In the genomic region with DNA sequence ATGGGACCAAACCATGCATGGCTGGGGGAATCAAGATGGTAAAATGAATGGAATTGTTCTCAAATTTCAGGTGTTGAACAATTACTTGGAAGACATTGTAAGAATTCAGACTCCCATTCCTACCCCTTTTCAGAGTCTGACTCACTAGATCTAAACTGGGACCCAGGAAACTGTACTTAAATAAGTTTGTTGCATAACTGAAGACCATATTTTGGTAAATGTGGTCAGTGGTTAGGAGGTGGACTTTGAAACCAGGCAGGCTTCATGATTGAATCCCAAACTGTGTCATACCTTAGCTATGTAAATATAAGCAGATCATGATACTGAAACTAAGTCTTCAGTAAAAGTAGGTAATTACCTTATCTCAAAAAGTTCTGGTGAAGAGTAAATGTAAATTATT, we compare ENCODE assay signal across 14 cellular contexts. TPM values are rescaled to one million over a fixed set of nuclear protein-coding genes. Genes with fewer than 3 reads are reported as not detected.
DNase-seq lines count a peak whose midpoint lies in the region; ATAC-seq and TF ChIP-seq lines count a peak whose summit lies in the region.
"Had no signal": no experiment of that assay in that cellular context is flagged by ENCODE, and none has a peak within 500 bp of the region (broad histone marks: within the 10 kb centered on the region; RNA-seq: fewer than 3 reads in every experiment).

No MANE protein-coding gene starts in this region.

- no peaks in the 10 kb centered on the region for H3K27me3 ChIP-seq in uterus
- no peaks in the 10 kb centered on the region for H3K27me3 ChIP-seq in heart left ventricle

- H3K9me3 ChIP-seq in uterus: no peaks in the 10 kb centered on the region
- H3K9me3 ChIP-seq in heart left ventricle: peaks cover 0 to 15% (median 7%) of the 10 kb centered on the region in 12 donors

- H3K4me1 Mint-ChIP-seq in activated naive CD8-positive, alpha-beta T cell treated with anti-CD3 and anti-CD28 coated beads, Interleukin-2, amount 50 U/mL, for 24 hours: no peaks in the 10 kb centered on the region

- no peak overlapping the region for H3K4me3 Mint-ChIP-seq in activated naive CD8-positive, alpha-beta T cell treated with anti-CD3 and anti-CD28 coated beads, Interleukin-2, amount 50 U/mL, for 24 hours

- no peaks in the 10 kb centered on the region for H3K4me1 ChIP-seq in uterus
- no peaks in the 10 kb centered on the region for H3K4me1 ChIP-seq in heart left ventricle

- no peaks in the 10 kb centered on the region for H3K36me3 ChIP-seq in uterus
- H3K36me3 ChIP-seq in heart left ventricle: no peaks in the 10 kb centered on the region

- no peak overlapping the region for H3K27ac Mint-ChIP-seq in activated naive CD8-positive, alpha-beta T cell treated with anti-CD3 and anti-CD28 coated beads, Interleukin-2, amount 50 U/mL, for 24 hours

- in situ Hi-C loops in astrocyte of the spinal cord (cut with HindIII; ENCODE audit: low sequenced_read_pairs): no loop called here

- TF ChIP-seq POLR2A in uterus (IDR thresholded peaks at IDR 0.05): no peak
- no peak for TF ChIP-seq POLR2A in heart left ventricle (IDR thresholded peaks at IDR 0.05)

- ATAC-seq in GM18508 (IDR thresholded peaks at IDR 0.05; ENCODE audit: insufficient read depth, unreplicated experiment) (peak; percentile 99), GM21576 (IDR thresholded peaks at IDR 0.05; ENCODE audit: unreplicated experiment) (peak; percentile 86), HG03354 (IDR thresholded peaks at IDR 0.05; ENCODE audit: poor library complexity, severe bottlenecking, unreplicated experiment) (peak; percentile 96), heart left ventricle (no peak)
- ATAC-seq in activated naive CD8-positive, alpha-beta T cell treated with anti-CD3 and anti-CD28 coated beads, Interleukin-2, amount 50 U/mL, for 24 hours: no peak
- ATAC-seq: left lobe of liver had no signal

- peaks cover 6% of the 10 kb centered on the region for H3K9me3 Mint-ChIP-seq in activated naive CD8-positive, alpha-beta T cell treated with anti-CD3 and anti-CD28 coated beads, Interleukin-2, amount 50 U/mL, for 24 hours

- DNase-seq in astrocyte of the spinal cord (ENCODE audit: low read depth, low spot score) (peak; percentile 68), mucosa of gallbladder (ENCODE audit: low spot score) (no peak), uterus (no peak), heart left ventricle (no peak)
- DNase-seq in activated naive CD8-positive, alpha-beta T cell treated with anti-CD3 and anti-CD28 coated beads, Interleukin-2, amount 50 U/mL, for 24 hours: no peak
- DNase-seq: activated CD8-positive, alpha-beta memory T cell treated with anti-CD3 and anti-CD28 coated beads, Interleukin-2, amount 50 U/mL, for 4 hours; effector CD8-positive, alpha-beta T cell; EL; KBM-7; SHP77 had no signal

- TF ChIP-seq CTCF in astrocyte of the spinal cord (IDR thresholded peaks at IDR 0.05; ENCODE audit: low read depth, low read length): no peak
- no peak for TF ChIP-seq CTCF in uterus (IDR thresholded peaks at IDR 0.05)
- no peak for TF ChIP-seq CTCF in heart left ventricle (IDR thresholded peaks at IDR 0.05)

- no peaks in the 10 kb centered on the region for H3K27me3 Mint-ChIP-seq in activated naive CD8-positive, alpha-beta T cell treated with anti-CD3 and anti-CD28 coated beads, Interleukin-2, amount 50 U/mL, for 24 hours

- H3K27ac ChIP-seq in uterus (no peak overlapping the region), heart left ventricle (no peak overlapping the region)

- no peak overlapping the region for H3K4me3 ChIP-seq in astrocyte of the spinal cord (ENCODE audit: low read depth, low read length)
- no peak overlapping the region for H3K4me3 ChIP-seq in uterus
- H3K4me3 ChIP-seq in heart left ventricle: no peak overlapping the region

- H3K36me3 Mint-ChIP-seq in activated naive CD8-positive, alpha-beta T cell treated with anti-CD3 and anti-CD28 coated beads, Interleukin-2, amount 50 U/mL, for 24 hours (ENCODE audit: low read depth): no peaks in the 10 kb centered on the region

- intact Hi-C loops in uterus (cut with DNase I; ENCODE audit: low total_unique reads): no loop called here
- intact Hi-C loops in heart left ventricle (cut with DNase I): no loop called here

RNA-seq across cellular contexts. Expression of a gene that starts 41.7 kb away (rescaled TPM):
- total RNA-seq in mucosa of gallbladder: 5.8 TPM
- total RNA-seq in uterus: 10 to 100 TPM in 1 of 4 donors, 1 to 10 TPM in 1, not detected in 2; 2.2 to 34.4 TPM
- total RNA-seq in heart left ventricle: 10 to 100 TPM in 1 of 9 donors, 1 to 10 TPM in 7, under 1 TPM in 1; 0.85 to 11.0 (median 1.7) TPM
- polyA plus RNA-seq in heart left ventricle: 1 to 10 TPM in 1 of 2 donors, under 1 TPM in 1; 0.65 to 1.4 TPM

Comparison
In these comparisons a context has a peak if more than half of its experiments do, and no peak if none do; other contexts are left out.
1. ATAC-seq: peak in GM18508 (single experiment), GM21576 (single experiment) and HG03354 (single experiment); none in activated naive CD8-positive, alpha-beta T cell treated with anti-CD3 and anti-CD28 coated beads, Interleukin-2, amount 50 U/mL, for 24 hours (single experiment) and heart left ventricle (0 of 4).